Comparison of ENCODE assay signal across 10 cellular contexts in genomic region chr2:201220102-201220570, GRCh38. TPM values are rescaled to one million over a fixed set of nuclear protein-coding genes. Genes with fewer than 3 reads are reported as not detected.
DNase-seq lines count a peak whose midpoint lies in the region; ATAC-seq, FAIRE-seq and TF ChIP-seq lines count a peak whose summit lies in the region.
"Had no signal": no experiment of that assay in that cellular context is flagged by ENCODE, and none has a peak within 500 bp of the region (broad histone marks: within the 10 kb centered on the region; RNA-seq: fewer than 3 reads in every experiment).

No MANE protein-coding gene starts in this region.

- peaks cover 5 to 14% of the 10 kb centered on the region in 2 donors for H3K36me3 Mint-ChIP-seq in naive B cell

- H2AFZ ChIP-seq in DND-41 (ENCODE audit: low read depth, low read length): no peak overlapping the region

- H3K4me1 ChIP-seq in DND-41 (ENCODE audit: insufficient read depth, low read length): peaks cover 22% of the 10 kb centered on the region

- no peaks in the 10 kb centered on the region for H4K20me1 ChIP-seq in DND-41 (ENCODE audit: insufficient read depth, low read length)

- peak; percentile 74 for DNase-seq in DND-41
- DNase-seq in NCI-H146 (lab: John Stamatoyannopoulos, UW): peak; percentile 40
- peak; percentile 44 for DNase-seq in bronchial epithelial cell (ENCODE audit: low read depth)
- peak; percentile 31 for DNase-seq in naive B cell
- DNase-seq in GM10266 (ENCODE audit: extremely low spot score): no peak
- DNase-seq in stimulated activated CD4-positive, alpha-beta T cell treated with anti-CD3 and anti-CD28 coated beads, Interleukin-2, amount 100 ng/mL, for 48 hours: no peak
- DNase-seq: effector CD8-positive, alpha-beta T cell had no signal

- no peak overlapping the region for H3K9ac ChIP-seq in DND-41 (ENCODE audit: low read depth, low read length)

- H3K27me3 ChIP-seq in DND-41 (ENCODE audit: insufficient read depth, low read length, poor library complexity): no peaks in the 10 kb centered on the region
- no peaks in the 10 kb centered on the region for H3K27me3 ChIP-seq in bronchial epithelial cell (ENCODE audit: control insufficient read depth, insufficient read depth, low read length)

- H3K36me3 ChIP-seq in DND-41 (ENCODE audit: insufficient read depth, low read length) (peaks cover 16% of the 10 kb centered on the region), bronchial epithelial cell (ENCODE audit: control insufficient read depth, insufficient read depth, low read length) (peaks cover 1% of the 10 kb centered on the region)
- H3K36me3 ChIP-seq: thoracic aorta had no signal

- H3K27ac ChIP-seq in DND-41 (ENCODE audit: low read length): no peak overlapping the region
- H3K27ac ChIP-seq: thoracic aorta had no signal

- peak overlapping the region in 4 of 6 donors; percentile 39 to 78 (median 65) for H3K27ac Mint-ChIP-seq in naive B cell

- no peaks in the 10 kb centered on the region for H3K9me3 Mint-ChIP-seq in naive B cell

- no peaks in the 10 kb centered on the region for H3K9me3 ChIP-seq in DND-41 (ENCODE audit: insufficient read depth, low read length, severe bottlenecking)
- H3K9me3 ChIP-seq: thoracic aorta had no signal

- H3K79me2 ChIP-seq in DND-41 (ENCODE audit: insufficient read depth, low read length): no peaks in the 10 kb centered on the region

- peaks cover 15 to 19% (median 16%) of the 10 kb centered on the region in 3 donors for H3K4me1 Mint-ChIP-seq in naive B cell

- TF ChIP-seq CTCF in DND-41 (IDR thresholded peaks at IDR 0.05; ENCODE audit: borderline replicate concordance, extremely low read depth, low read length, poor library complexity, severe bottlenecking) (no peak), bronchial epithelial cell (IDR thresholded peaks at IDR 0.05; ENCODE audit: insufficient read depth, low read length, severe bottlenecking) (no peak), GM10266 (IDR thresholded peaks at IDR 0.05; ENCODE audit: control insufficient read depth, insufficient read depth, low read depth, missing control alignments) (no peak)

- no peak for FAIRE-seq in bronchial epithelial cell (lab: Jason Lieb, UNC)

- H3K4me2 ChIP-seq in DND-41 (ENCODE audit: insufficient read depth, low read length): no peak overlapping the region

- H3K4me3 ChIP-seq in DND-41 (ENCODE audit: low read depth in 1 of 2, low read length in 2 of 2) (no peak overlapping the region), bronchial epithelial cell (ENCODE audit: low read depth, low read length) (no peak overlapping the region)
- H3K4me3 ChIP-seq: thoracic aorta had no signal

- H3K27me3 Mint-ChIP-seq in naive B cell: no peaks in the 10 kb centered on the region

- no peak overlapping the region for H3K4me3 Mint-ChIP-seq in naive B cell

- ATAC-seq in DND-41 (ENCODE audit: insufficient read depth, low read depth) (peak; percentile 78), naive B cell (ENCODE audit: low read depth in 2 of 2) (peak; percentile 63 to 66), GM18873 (IDR thresholded peaks at IDR 0.05; ENCODE audit: low FRiP score, unreplicated experiment) (no peak), HG03280 (IDR thresholded peaks at IDR 0.05; ENCODE audit: unreplicated experiment) (no peak)

RNA-seq across cellular contexts. Expression of gene CASP10, which starts 37.2 kb away (rescaled TPM):
- total RNA-seq in bronchial epithelial cell: 2.6 and 5.1 TPM in 2 replicates
- polyA plus RNA-seq in naive B cell (ENCODE audit: low read depth in 6 of 6): 1 to 10 TPM; 2.7 to 8.1 (median 4.7) TPM

RNA-seq across cellular contexts. Expression of gene CASP8, which starts 40.2 kb away (rescaled TPM):
- total RNA-seq in bronchial epithelial cell: 20.9 and 27.6 TPM in 2 replicates
- polyA plus RNA-seq in naive B cell (ENCODE audit: low read depth in 6 of 6): 10 to 100 TPM; 16.7 to 49.6 (median 31.2) TPM

Comparison
In these comparisons a context has a peak if more than half of its experiments do, and no peak if none do; other contexts are left out.
1. ATAC-seq: peak in DND-41 (single experiment) and naive B cell (2 of 2); none in GM18873 (single experiment) and HG03280 (single experiment).
2. DNase-seq: peak in DND-41 (single experiment), NCI-H146 (single experiment), bronchial epithelial cell (single experiment) and naive B cell (single experiment); none in GM10266 (single experiment) and stimulated activated CD4-positive, alpha-beta T cell treated with anti-CD3 and anti-CD28 coated beads, Interleukin-2, amount 100 ng/mL, for 48 hours (0 of 2).